In the genomic region with DNA sequence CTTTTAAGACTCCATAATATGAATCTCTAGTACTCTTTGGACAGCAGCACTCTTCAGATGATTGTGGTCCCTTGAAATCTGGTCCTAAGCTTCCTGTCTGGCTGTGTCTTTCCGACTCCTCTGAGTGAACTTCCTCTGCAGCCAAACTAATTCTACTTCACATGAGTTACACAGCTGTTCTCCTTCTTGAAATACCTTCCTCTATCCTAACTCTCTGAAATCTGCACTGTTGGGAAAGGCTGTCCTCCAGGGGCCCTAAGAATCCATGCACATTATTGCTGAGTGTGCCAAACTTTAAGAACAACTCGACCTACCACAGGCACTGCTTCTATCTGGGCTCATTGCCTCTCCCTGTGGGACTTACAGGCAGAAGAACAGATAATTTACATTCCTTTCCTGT, we compare ENCODE assay signal across 33 cellular contexts.
"Had no signal": no experiment of that assay in that cellular context is flagged by ENCODE, and none has a peak within 500 bp of the region (broad histone marks: within the 10 kb centered on the region; RNA-seq: fewer than 3 reads in every experiment).

No MANE protein-coding gene starts in this region.

- H3K4me3 ChIP-seq: ascending aorta, cardiac muscle cell, coronary artery, dorsolateral prefrontal cortex, gastroesophageal sphincter, left lung, lung, mucosa of descending colon, sigmoid colon, tibial artery had no signal

- H3K4me1 Mint-ChIP-seq: activated CD4-positive, alpha-beta T cell treated with anti-CD3 and anti-CD28 coated beads, Interleukin-2, amount 10 ng/mL, durations not matched to agents 24 days and 14 days; activated naive CD4-positive, alpha-beta T cell treated with anti-CD3 and anti-CD28 coated beads, Interleukin-2, amount 10 ng/mL, durations not matched to agents 7 days and 5 days; immature natural killer cell; stimulated activated memory B cell treated with anti-CD40 and anti-IgM and Interleukin-4, amounts not matched to agents 10 μg/mL and 1 μg/mL and 100 μg/mL, for 72 hours; stimulated activated naive CD8-positive, alpha-beta T cell treated with anti-CD3 and anti-CD28 coated beads, Interleukin-15, amount 100 ng/mL, for 72 hours had no signal

- H3K27ac Mint-ChIP-seq: activated CD4-positive, alpha-beta memory T cell treated with anti-CD3 and anti-CD28 coated beads for 36 hours; activated CD4-positive, alpha-beta T cell treated with anti-CD3 and anti-CD28 coated beads, Interleukin-2, amount 10 ng/mL, durations not matched to agents 24 days and 14 days; activated naive CD4-positive, alpha-beta T cell treated with anti-CD3 and anti-CD28 coated beads, Interleukin-2, amount 10 ng/mL, durations not matched to agents 7 days and 5 days; activated naive CD8-positive, alpha-beta T cell treated with anti-CD3 and anti-CD28 coated beads, Interleukin-2, amount 10 ng/mL, durations not matched to agents 7 days and 5 days; activated T-cell treated with anti-CD3 and anti-CD28 coated beads, Interleukin-2, amount 50 U/mL, for 24 hours; brain; immature natural killer cell; nephron progenitor cell; stimulated activated memory B cell treated with anti-CD40 and anti-IgM and Interleukin-4, amounts not matched to agents 10 μg/mL and 1 μg/mL and 100 μg/mL, for 72 hours; stimulated activated naive CD8-positive, alpha-beta T cell treated with anti-CD3 and anti-CD28 coated beads, Interleukin-15, amount 100 ng/mL, for 72 hours had no signal

- ATAC-seq: gastroesophageal sphincter; left lung; mucosa of descending colon; stimulated activated memory B cell treated with anti-CD40 and anti-IgM and Interleukin-4, amounts not matched to agents 10 μg/mL and 1 μg/mL and 100 μg/mL, for 72 hours; stimulated activated naive CD8-positive, alpha-beta T cell treated with anti-CD3 and anti-CD28 coated beads, Interleukin-15, amount 100 ng/mL, for 72 hours had no signal

- H3K36me3 Mint-ChIP-seq: activated CD4-positive, alpha-beta memory T cell treated with anti-CD3 and anti-CD28 coated beads for 36 hours; activated naive CD4-positive, alpha-beta T cell treated with anti-CD3 and anti-CD28 coated beads, Interleukin-2, amount 10 ng/mL, durations not matched to agents 7 days and 5 days; activated naive CD8-positive, alpha-beta T cell treated with anti-CD3 and anti-CD28 coated beads, Interleukin-2, amount 10 ng/mL, durations not matched to agents 7 days and 5 days; brain; immature natural killer cell; stimulated activated memory B cell treated with anti-CD40 and anti-IgM and Interleukin-4, amounts not matched to agents 10 μg/mL and 1 μg/mL and 100 μg/mL, for 72 hours had no signal

- H3K4me3 Mint-ChIP-seq: activated CD4-positive, alpha-beta memory T cell treated with anti-CD3 and anti-CD28 coated beads for 36 hours; activated CD4-positive, alpha-beta T cell treated with anti-CD3 and anti-CD28 coated beads, Interleukin-2, amount 10 ng/mL, durations not matched to agents 24 days and 14 days; activated naive CD4-positive, alpha-beta T cell treated with anti-CD3 and anti-CD28 coated beads, Interleukin-2, amount 10 ng/mL, durations not matched to agents 7 days and 5 days; activated naive CD8-positive, alpha-beta T cell treated with anti-CD3 and anti-CD28 coated beads, Interleukin-2, amount 10 ng/mL, durations not matched to agents 7 days and 5 days; activated T-cell treated with anti-CD3 and anti-CD28 coated beads, Interleukin-2, amount 50 U/mL, for 24 hours; brain; immature natural killer cell; nephron progenitor cell; stimulated activated memory B cell treated with anti-CD40 and anti-IgM and Interleukin-4, amounts not matched to agents 10 μg/mL and 1 μg/mL and 100 μg/mL, for 72 hours; stimulated activated naive CD8-positive, alpha-beta T cell treated with anti-CD3 and anti-CD28 coated beads, Interleukin-15, amount 100 ng/mL, for 72 hours had no signal

- H3K4me1 ChIP-seq: ascending aorta, gastroesophageal sphincter, left lung, sigmoid colon, tibial artery had no signal

- H3K27me3 Mint-ChIP-seq: activated CD4-positive, alpha-beta memory T cell treated with anti-CD3 and anti-CD28 coated beads for 36 hours; activated CD4-positive, alpha-beta T cell treated with anti-CD3 and anti-CD28 coated beads, Interleukin-2, amount 10 ng/mL, durations not matched to agents 24 days and 14 days; activated naive CD4-positive, alpha-beta T cell treated with anti-CD3 and anti-CD28 coated beads, Interleukin-2, amount 10 ng/mL, durations not matched to agents 7 days and 5 days; activated naive CD8-positive, alpha-beta T cell treated with anti-CD3 and anti-CD28 coated beads, Interleukin-2, amount 10 ng/mL, durations not matched to agents 7 days and 5 days; activated T-cell treated with anti-CD3 and anti-CD28 coated beads, Interleukin-2, amount 50 U/mL, for 24 hours; brain; stimulated activated memory B cell treated with anti-CD40 and anti-IgM and Interleukin-4, amounts not matched to agents 10 μg/mL and 1 μg/mL and 100 μg/mL, for 72 hours; stimulated activated naive CD8-positive, alpha-beta T cell treated with anti-CD3 and anti-CD28 coated beads, Interleukin-15, amount 100 ng/mL, for 72 hours had no signal

- DNase-seq: activated CD4-positive, alpha-beta memory T cell treated with anti-CD3 and anti-CD28 coated beads for 36 hours; activated CD4-positive, alpha-beta T cell treated with anti-CD3 and anti-CD28 coated beads, Interleukin-2, amount 10 ng/mL, durations not matched to agents 24 days and 14 days; activated CD4-positive, CD25-positive, alpha-beta regulatory T cell treated with anti-CD3 and anti-CD28 coated beads, Interleukin-2, amount 50 U/mL, for 72 hours; activated CD8-positive, alpha-beta memory T cell treated with anti-CD3 and anti-CD28 coated beads, Interleukin-2, amount 50 U/mL, for 48 hours; activated gamma-delta T cell; activated naive CD4-positive, alpha-beta T cell treated with anti-CD3 and anti-CD28 coated beads, Interleukin-2, amount 10 ng/mL, durations not matched to agents 7 days and 5 days; activated naive CD8-positive, alpha-beta T cell treated with anti-CD3 and anti-CD28 coated beads, Interleukin-2, amount 10 ng/mL, durations not matched to agents 7 days and 5 days; activated T-cell treated with anti-CD3 and anti-CD28 coated beads, Interleukin-2, amount 50 U/mL, for 24 hours; cerebellar nuclear complex; dorsolateral prefrontal cortex; effector memory CD4-positive, alpha-beta T cell; erythroblast; hypothalamus; immature natural killer cell; left lung; mucosa of descending colon; nephron progenitor cell; sigmoid colon; small intestine; stimulated activated CD4-positive, alpha-beta T cell treated with anti-CD3 and anti-CD28 coated beads, Interleukin-1b, Interleukin-23, amount 100 ng/mL, for 48 hours; stimulated activated CD4-positive, alpha-beta T cell treated with anti-CD3 and anti-CD28 coated beads, Interleukin-4, amount 100 ng/mL, for 4 hours; stimulated activated CD8-positive, alpha-beta memory T cell treated with anti-CD3 and anti-CD28 coated beads, Interleukin-4, amount 100 ng/mL, for 48 hours; stimulated activated naive CD8-positive, alpha-beta T cell treated with anti-CD3 and anti-CD28 coated beads, Interleukin-15, amount 100 ng/mL, for 72 hours; T-helper 2 cell; tibial artery had no signal

- H3K36me3 ChIP-seq: ascending aorta, cardiac muscle cell, gastroesophageal sphincter, left lung, neutrophil, sigmoid colon, tibial artery had no signal

- H3K27me3 ChIP-seq: ascending aorta, cardiac muscle cell, gastroesophageal sphincter, left lung, neutrophil, sigmoid colon, tibial artery had no signal

- H3K9me3 ChIP-seq: ascending aorta, gastroesophageal sphincter, neutrophil, sigmoid colon, tibial artery had no signal

- H3K27ac ChIP-seq: ascending aorta, cardiac muscle cell, coronary artery, dorsolateral prefrontal cortex, gastroesophageal sphincter, left lung, neutrophil, sigmoid colon, tibial artery had no signal
